15 cellular contexts compared by ENCODE assay signal in genomic region chr9:38686923-38687322, GRCh38. TPM values are rescaled to one million over a fixed set of nuclear protein-coding genes. Genes with fewer than 3 reads are reported as not detected.
DNase-seq lines count a peak whose midpoint lies in the region; ATAC-seq and TF ChIP-seq lines count a peak whose summit lies in the region.
"Had no signal": no experiment of that assay in that cellular context is flagged by ENCODE, and none has a peak within 500 bp of the region (broad histone marks: within the 10 kb centered on the region; RNA-seq: fewer than 3 reads in every experiment).

No MANE protein-coding gene starts in this region.

- H3K4me1 ChIP-seq in right cardiac atrium (ENCODE audit: control insufficient read depth, insufficient read depth, low read length) = no peaks in the 10 kb centered on the region
- peaks cover 34% of the 10 kb centered on the region for H3K4me1 ChIP-seq in mesodermal cell (ENCODE audit: control insufficient read depth, insufficient read depth, low read length, poor library complexity, severe bottlenecking)
- peaks cover 0 to 59% (median 17%) of the 10 kb centered on the region in 4 donors for H3K4me1 ChIP-seq in tibial nerve
- H3K4me1 ChIP-seq in ovary (ENCODE audit: insufficient read depth) = peaks cover 8% of the 10 kb centered on the region

- DNase-seq in Right ventricle myocardium inferior (ENCODE audit: missing footprints) = no peak
- no peak for DNase-seq in right cardiac atrium
- DNase-seq in choroid plexus epithelial cell (ENCODE audit: low read depth) = peak; percentile 26
- DNase-seq in tibial nerve (ENCODE audit: low spot score in 2 of 2) = no peak
- no peak for DNase-seq in A172 (ENCODE audit: low spot score)
- DNase-seq in ovary = no peak
- DNase-seq: effector CD4-positive, alpha-beta T cell; occipital lobe; SIG-M5 had no signal

- TF ChIP-seq EP300 in tibial nerve (IDR thresholded peaks at IDR 0.05) (no peak), ovary (IDR thresholded peaks at IDR 0.05) (no peak)

- no peaks in the 10 kb centered on the region for H3K9me3 ChIP-seq in right cardiac atrium (ENCODE audit: control insufficient read depth, low read length)
- H3K9me3 ChIP-seq in mesodermal cell (ENCODE audit: control insufficient read depth, low read length) = no peaks in the 10 kb centered on the region
- H3K9me3 ChIP-seq in tibial nerve = no peaks in the 10 kb centered on the region
- H3K9me3 ChIP-seq in ovary = no peaks in the 10 kb centered on the region

- H3K36me3 ChIP-seq in mesodermal cell (ENCODE audit: control insufficient read depth, insufficient read depth, low read length) = no peaks in the 10 kb centered on the region
- H3K36me3 ChIP-seq in tibial nerve = no peaks in the 10 kb centered on the region
- H3K36me3 ChIP-seq in ovary = no peaks in the 10 kb centered on the region

- ATAC-seq in Right ventricle myocardium inferior (peak; percentile 17), right cardiac atrium (no peak), HG02840 (IDR thresholded peaks at IDR 0.05; ENCODE audit: low FRiP score, unreplicated experiment) (no peak)

- no peak for TF ChIP-seq CTCF in choroid plexus epithelial cell (conservative IDR thresholded peaks at IDR 0.05; ENCODE audit: low read depth, low read length)
- TF ChIP-seq CTCF in tibial nerve (IDR thresholded peaks at IDR 0.05) = no peak
- TF ChIP-seq CTCF in ovary (IDR thresholded peaks at IDR 0.05) = no peak

- H3K27ac ChIP-seq in right cardiac atrium (ENCODE audit: low read length) (no peak overlapping the region), mesodermal cell (ENCODE audit: low read depth, low read length, severe bottlenecking) (peak overlapping the region; percentile 33), tibial nerve (peak overlapping the region; percentile 57 to 92 (median 80)), ovary (no peak overlapping the region)
- H3K27ac ChIP-seq: KMS-11 had no signal

- no peaks in the 10 kb centered on the region for H3K27me3 ChIP-seq in right cardiac atrium (ENCODE audit: control insufficient read depth, insufficient read depth)
- H3K27me3 ChIP-seq in tibial nerve = no peaks in the 10 kb centered on the region
- H3K27me3 ChIP-seq in ovary = no peaks in the 10 kb centered on the region

- no peak for TF ChIP-seq POLR2A in tibial nerve (IDR thresholded peaks at IDR 0.05)
- TF ChIP-seq POLR2A in ovary (IDR thresholded peaks at IDR 0.05) = no peak

- H3K4me3 ChIP-seq in right cardiac atrium (ENCODE audit: low read length) (no peak overlapping the region), choroid plexus epithelial cell (ENCODE audit: low read depth, low read length) (no peak overlapping the region), mesodermal cell (ENCODE audit: extremely low read depth, insufficient read depth, low read length, poor library complexity, severe bottlenecking) (no peak overlapping the region), tibial nerve (peak overlapping the region in 1 of 4 donors; percentile 8), ovary (no peak overlapping the region)

- intact Hi-C loops in Right ventricle myocardium inferior (cut with DNase I) (no loop called here), right cardiac atrium (cut with DNase I) (no loop called here), ovary (cut with DNase I) (loop anchor here in 1 of 4 donors (10.0 kb wide), 1 partner anchor 48 kb away; no protein-coding TSS in a partner anchor)

- WGBS in right cardiac atrium = 35% methylated on average over 10 of the region's 10 CpGs
- WGBS in mesodermal cell (ENCODE audit: insufficient coverage in 2 of 2), 2 experiments = 48 to 60% methylated on average over 8 of the region's 10 CpGs
- 35 to 40% methylated on average over 10 of the region's 10 CpGs for WGBS in tibial nerve, 2 donors
- 31 to 36% (median 33%) methylated on average over 10 of the region's 10 CpGs for WGBS in ovary, 3 donors

RNA-seq across cellular contexts. Expression of gene FAM240B, which starts 33.0 kb away (rescaled TPM):
- total RNA-seq in Right ventricle myocardium inferior = not detected
- not detected for total RNA-seq in right cardiac atrium
- polyA plus RNA-seq in right cardiac atrium = not detected
- not detected for polyA plus RNA-seq in mesodermal cell (2013, experiment 1 of 2)
- polyA plus RNA-seq in mesodermal cell (2013, experiment 2 of 2) = not detected
- total RNA-seq in tibial nerve = not detected
- total RNA-seq in A172 (2014; rRNA removed; shearing (Covaris generic)) = not detected in 2 replicates
- not detected for total RNA-seq in ovary
- polyA plus RNA-seq in ovary = not detected
- total RNA-seq: activated naive CD4-positive, alpha-beta T cell treated with anti-CD3 and anti-CD28 coated beads for 36 hours; G401; occipital lobe; urinary bladder had no signal
- polyA plus RNA-seq: urinary bladder had no signal

Comparison
In these comparisons a context has a peak if more than half of its experiments do, and no peak if none do; other contexts are left out.
1. H3K27ac ChIP-seq: peak in mesodermal cell (single experiment) and tibial nerve (4 of 4); none in right cardiac atrium (single experiment) and ovary (0 of 2).